In genomic region chr1:75133754-75134655, GRCh38 we compare ENCODE assay signal across 10 cellular contexts. TPM values are rescaled to one million over a fixed set of nuclear protein-coding genes. Genes with fewer than 3 reads are reported as not detected.
DNase-seq lines count a peak whose midpoint lies in the region; ATAC-seq and TF ChIP-seq lines count a peak whose summit lies in the region.
"Had no signal": no experiment of that assay in that cellular context is flagged by ENCODE, and none has a peak within 500 bp of the region (broad histone marks: within the 10 kb centered on the region; RNA-seq: fewer than 3 reads in every experiment).

TSS of gene LHX8 (plus strand) at chr1:75134388. CDS start at chr1:75136615, 2,227 bp downstream.

- DNase-seq in activated naive CD4-positive, alpha-beta T cell treated with anti-CD3 and anti-CD28 coated beads, Interleukin-2, amount 50 U/mL, for 72 hours (ENCODE audit: low spot score in 2 of 2), result no peak
- no peak for DNase-seq in activated T-helper 2 cell treated with anti-CD3 and anti-CD28 coated beads, Interferon-gamma antibody, Interleukin-2, Interleukin-4, amounts not matched to agents 10 μg/mL and 5 μg/mL and 100 μg/mL, durations not matched to agents 14 hours and 24 hours and 36 hours (ENCODE audit: low spot score)
- peak; percentile 66 for DNase-seq in left kidney (ENCODE audit: low read depth, low spot score)
- no peak for DNase-seq in tibial nerve (ENCODE audit: low spot score in 2 of 2)
- no peak for DNase-seq in NCI-H2196 treated with DMSO at 0.1 percent for 48 hours (lab: John Stamatoyannopoulos, UW; ENCODE audit: unreplicated experiment)
- no peak for DNase-seq in HK-2 (ENCODE audit: unreplicated experiment)
- DNase-seq: HCEC 1CT had no signal

- ATAC-seq in activated naive CD4-positive, alpha-beta T cell treated with anti-CD3 and anti-CD28 coated beads, Interleukin-2, amount 50 U/mL, for 72 hours, result no peak
- ATAC-seq in GM18861 (IDR thresholded peaks at IDR 0.05; ENCODE audit: unreplicated experiment), result no peak

- TF ChIP-seq CTCF in tibial nerve (IDR thresholded peaks at IDR 0.05), result no peak

- no peaks in the 10 kb centered on the region for H3K9me3 ChIP-seq in tibial nerve

- H3K4me1 Mint-ChIP-seq in activated naive CD4-positive, alpha-beta T cell treated with anti-CD3 and anti-CD28 coated beads, Interleukin-2, amount 50 U/mL, for 24 hours, result peaks cover 10% of the 10 kb centered on the region
- peaks cover 12% of the 10 kb centered on the region for H3K4me1 Mint-ChIP-seq in activated T-helper 2 cell treated with anti-CD3 and anti-CD28 coated beads, Interferon-gamma antibody, Interleukin-2, Interleukin-4, amounts not matched to agents 10 μg/mL and 5 μg/mL and 100 μg/mL, durations not matched to agents 14 hours and 24 hours and 36 hours (ENCODE audit: low read depth)

- no peak within 1 kb of the TSS for H3K27ac ChIP-seq in tibial nerve

- 12 to 15% methylated on average over 23 of the region's 23 CpGs for WGBS in tibial nerve, 2 donors

- peaks cover 0 to 100% of the 10 kb centered on the region in 2 donors for H3K27me3 ChIP-seq in tibial nerve

- H3K4me1 ChIP-seq in tibial nerve, result peaks cover 0 to 52% (median 2%) of the 10 kb centered on the region in 4 donors

- intact Hi-C loops in activated T-helper 2 cell treated with anti-CD3 and anti-CD28 coated beads, Interferon-gamma antibody, Interleukin-2, Interleukin-4, amounts not matched to agents 10 μg/mL and 5 μg/mL and 100 μg/mL, durations not matched to agents 14 hours and 24 hours and 36 hours (cut with micrococcal nuclease), result loop anchor here (10.0 kb wide), 2 partner anchors 359 to 1731 kb away; partner anchors contain the start of gene ST6GALNAC5

- H3K4me3 ChIP-seq in tibial nerve, result peak within 1 kb of the TSS in 3 of 4 donors; percentile 1 to 40 (median 13)

- H3K4me3 Mint-ChIP-seq in activated naive CD4-positive, alpha-beta T cell treated with anti-CD3 and anti-CD28 coated beads, Interleukin-2, amount 50 U/mL, for 24 hours, result peak within 1 kb of the TSS; percentile 59
- peak within 1 kb of the TSS; percentile 81 for H3K4me3 Mint-ChIP-seq in activated T-helper 2 cell treated with anti-CD3 and anti-CD28 coated beads, Interferon-gamma antibody, Interleukin-2, Interleukin-4, amounts not matched to agents 10 μg/mL and 5 μg/mL and 100 μg/mL, durations not matched to agents 14 hours and 24 hours and 36 hours (ENCODE audit: low read depth)

- peaks cover 72% of the 10 kb centered on the region for H3K27me3 Mint-ChIP-seq in activated naive CD4-positive, alpha-beta T cell treated with anti-CD3 and anti-CD28 coated beads, Interleukin-2, amount 50 U/mL, for 24 hours
- H3K27me3 Mint-ChIP-seq in activated T-helper 2 cell treated with anti-CD3 and anti-CD28 coated beads, Interferon-gamma antibody, Interleukin-2, Interleukin-4, amounts not matched to agents 10 μg/mL and 5 μg/mL and 100 μg/mL, durations not matched to agents 14 hours and 24 hours and 36 hours (ENCODE audit: low read depth), result peaks cover 89% of the 10 kb centered on the region

- no peaks in the 10 kb centered on the region for H3K36me3 Mint-ChIP-seq in activated naive CD4-positive, alpha-beta T cell treated with anti-CD3 and anti-CD28 coated beads, Interleukin-2, amount 50 U/mL, for 24 hours
- peaks cover 37 to 52% of the 10 kb centered on the region in 2 donors for H3K36me3 Mint-ChIP-seq in activated naive CD4-positive, alpha-beta T cell treated with anti-CD3 and anti-CD28 coated beads, Interleukin-2, amount 50 U/mL, for 72 hours
- H3K36me3 Mint-ChIP-seq in activated T-helper 2 cell treated with anti-CD3 and anti-CD28 coated beads, Interferon-gamma antibody, Interleukin-2, Interleukin-4, amounts not matched to agents 10 μg/mL and 5 μg/mL and 100 μg/mL, durations not matched to agents 14 hours and 24 hours and 36 hours (ENCODE audit: low read depth), result no peaks in the 10 kb centered on the region

- H3K36me3 ChIP-seq in tibial nerve, result no peaks in the 10 kb centered on the region

- no peak for TF ChIP-seq POLR2A in tibial nerve (IDR thresholded peaks at IDR 0.05)

- no peak within 1 kb of the TSS for H3K27ac Mint-ChIP-seq in activated naive CD4-positive, alpha-beta T cell treated with anti-CD3 and anti-CD28 coated beads, Interleukin-2, amount 50 U/mL, for 24 hours
- H3K27ac Mint-ChIP-seq in activated naive CD4-positive, alpha-beta T cell treated with anti-CD3 and anti-CD28 coated beads, Interleukin-2, amount 50 U/mL, for 72 hours, result peak within 1 kb of the TSS in 1 of 2 donors; percentile 55
- no peak within 1 kb of the TSS for H3K27ac Mint-ChIP-seq in activated T-helper 2 cell treated with anti-CD3 and anti-CD28 coated beads, Interferon-gamma antibody, Interleukin-2, Interleukin-4, amounts not matched to agents 10 μg/mL and 5 μg/mL and 100 μg/mL, durations not matched to agents 14 hours and 24 hours and 36 hours

- no peaks in the 10 kb centered on the region for H3K9me3 Mint-ChIP-seq in activated naive CD4-positive, alpha-beta T cell treated with anti-CD3 and anti-CD28 coated beads, Interleukin-2, amount 50 U/mL, for 24 hours
- no peaks in the 10 kb centered on the region for H3K9me3 Mint-ChIP-seq in activated naive CD4-positive, alpha-beta T cell treated with anti-CD3 and anti-CD28 coated beads, Interleukin-2, amount 50 U/mL, for 72 hours
- H3K9me3 Mint-ChIP-seq in activated T-helper 2 cell treated with anti-CD3 and anti-CD28 coated beads, Interferon-gamma antibody, Interleukin-2, Interleukin-4, amounts not matched to agents 10 μg/mL and 5 μg/mL and 100 μg/mL, durations not matched to agents 14 hours and 24 hours and 36 hours, result no peaks in the 10 kb centered on the region

- TF ChIP-seq EP300 in tibial nerve (IDR thresholded peaks at IDR 0.05), result no peak

RNA-seq across cellular contexts. Expression of gene LHX8, which starts in this region (rescaled TPM):
- total RNA-seq in activated naive CD4-positive, alpha-beta T cell treated with anti-CD3 and anti-CD28 coated beads, Interleukin-2, amount 50 U/mL, for 72 hours, result not detected
- total RNA-seq in activated T-helper 2 cell treated with anti-CD3 and anti-CD28 coated beads, Interferon-gamma antibody, Interleukin-2, Interleukin-4, amounts not matched to agents 10 μg/mL and 5 μg/mL and 100 μg/mL, durations not matched to agents 14 hours and 24 hours and 36 hours, result not detected in 2 replicates
- not detected for total RNA-seq in tibial nerve
- total RNA-seq: activated CD8-positive, alpha-beta memory T cell treated with anti-CD3 and anti-CD28 coated beads for 36 hours had no signal
